34 cellular contexts compared by ENCODE assay signal in genomic region chr7:129773871-129774270, GRCh38.
DNase-seq lines count a peak whose midpoint lies in the region; ATAC-seq, FAIRE-seq and TF ChIP-seq lines count a peak whose summit lies in the region.
"Had no signal": no experiment of that assay in that cellular context is flagged by ENCODE, and none has a peak within 500 bp of the region (broad histone marks: within the 10 kb centered on the region; RNA-seq: fewer than 3 reads in every experiment).

No MANE protein-coding gene starts in this region.

- no peak for TF ChIP-seq RAD21 in IMR-90 (IDR thresholded peaks at IDR 0.05; ENCODE audit: low read length)

- H3K79me1 ChIP-seq in IMR-90 (ENCODE audit: low read depth in 1 of 2, low read length in 2 of 2), result no peaks in the 10 kb centered on the region

- peak overlapping the region in 2 of 11 experiments; percentile 15 to 38; a peak in 1 of 22 replicates for H3K9ac ChIP-seq in BLaER1 treated with 17β-estradiol and CSF1 and Interleukin-3, amounts not matched to agents 10 nM and 100 nM
- H3K9ac ChIP-seq in IMR-90 (ENCODE audit: low read depth, low read length) (no peak overlapping the region), kidney (ENCODE audit: low read length in 2 of 2) (no peak overlapping the region)
- H3K9ac ChIP-seq: KMS-11 had no signal

- dilution Hi-C loops in IMR-90 (cut with HindIII; ENCODE audit: low sequenced_read_pairs, unreplicated experiment), result no loop called here

- H3K23ac ChIP-seq in IMR-90 (ENCODE audit: low read depth, low read length), result no peak overlapping the region

- H4K20me1 ChIP-seq in BLaER1 treated with 17β-estradiol and CSF1 and Interleukin-3, amounts not matched to agents 10 nM and 100 nM, result peaks cover 0 to 91% (median 44%) of the 10 kb centered on the region in 11 experiments; a peak in 17 of 22 replicates
- H4K20me1 ChIP-seq in IMR-90 (ENCODE audit: insufficient read depth, low read length), result peaks cover 6% of the 10 kb centered on the region

- H3K56ac ChIP-seq in IMR-90 (ENCODE audit: extremely low read depth, insufficient read depth, low read length), result no peak overlapping the region

- TF ChIP-seq POLR2A in IMR-90 (IDR thresholded peaks at IDR 0.05; ENCODE audit: low read depth, low read length), result no peak

- no peak overlapping the region for H2AFZ ChIP-seq in IMR-90 (replicated peaks; ENCODE audit: low read length, poor library complexity)

- DNase-seq in IMR-90 (no peak), RWPE2 (ENCODE audit: low spot score) (no peak), kidney (peak; percentile 13), NCI-H1105 (lab: John Stamatoyannopoulos, UW) (no peak)
- DNase-seq in activated CD4-positive, alpha-beta T cell treated with anti-CD3 and anti-CD28 coated beads for 48 hours, result no peak
- DNase-seq: ACHN; activated CD4-positive, alpha-beta T cell treated with anti-CD3 and anti-CD28 coated beads, Interleukin-2, amount 10 ng/mL, durations not matched to agents 24 days and 14 days; activated CD8-positive, alpha-beta memory T cell treated with anti-CD3 and anti-CD28 coated beads for 24 hours; activated T-cell treated with anti-CD3 and anti-CD28 coated beads for 4 hours; COR-L47; DMS79; dorsolateral prefrontal cortex; GDM1; naive thymus-derived CD4-positive, alpha-beta T cell; NCI-H1417 treated with DMSO at 0.1 percent for 48 hours; NCI-H2081 treated with DMSO at 0.1 percent for 48 hours; NCI-H510A; NK-92 treated with Interleukin-12 subunit alpha and Interleukin-12 subunit beta, amount 100 ng/mL, for 24 hours; nucleus accumbens; stimulated activated CD4-positive, alpha-beta T cell treated with anti-CD3 and anti-CD28 coated beads, Interleukin-2, amount 100 ng/mL, for 48 hours; stomach had no signal

- TF ChIP-seq CTCF in IMR-90 (conservative IDR thresholded peaks at IDR 0.05; ENCODE audit: low read depth, low read length) (no peak), RWPE2 (IDR thresholded peaks at IDR 0.05; ENCODE audit: poor library complexity, severe bottlenecking) (no peak), kidney (IDR thresholded peaks at IDR 0.05; ENCODE audit: borderline replicate concordance, extremely low read depth, insufficient read depth) (no peak)

- WGBS in IMR-90 (ENCODE audit: extremely low coverage in 2 of 2, insufficient read length in 1 of 2), 2 experiments, result no CpG with 5 or more reads among the region's 3 CpGs

- H4K8ac ChIP-seq in IMR-90 (ENCODE audit: low read depth in 2 of 2, low read length in 2 of 2), result no peak overlapping the region

- no peak overlapping the region for H2BK120ac ChIP-seq in IMR-90 (ENCODE audit: low read depth, low read length)

- no TSS peak for BruUV-seq in IMR-90 (replicated peaks; lab: Mats Ljungman, UMichigan)

- peak overlapping the region in 10 of 11 experiments; percentile 27 to 99 (median 89); a peak in 19 of 22 replicates for H3K4me2 ChIP-seq in BLaER1 treated with 17β-estradiol and CSF1 and Interleukin-3, amounts not matched to agents 10 nM and 100 nM
- H3K4me2 ChIP-seq in IMR-90 (ENCODE audit: low read depth, low read length), result no peak overlapping the region
- H3K4me2 ChIP-seq: KMS-11 had no signal

- H3K27me3 ChIP-seq in BLaER1 treated with 17β-estradiol and CSF1 and Interleukin-3, amounts not matched to agents 10 nM and 100 nM, result peaks cover 39 to 74% (median 50%) of the 10 kb centered on the region in 11 experiments
- H3K27me3 ChIP-seq in IMR-90 (ENCODE audit: control insufficient read depth, insufficient read depth, low read length), result peaks cover 86% of the 10 kb centered on the region
- no peaks in the 10 kb centered on the region for H3K27me3 ChIP-seq in RWPE2 (ENCODE audit: insufficient read depth, poor library complexity, severe bottlenecking)

- no peak overlapping the region for H3K14ac ChIP-seq in IMR-90 (replicated peaks; ENCODE audit: low read depth, low read length)

- no peak overlapping the region for H3K4me3 ChIP-seq in BLaER1 treated with 17β-estradiol and CSF1 and Interleukin-3, amounts not matched to agents 10 nM and 100 nM
- no peak overlapping the region for H3K4me3 ChIP-seq in IMR-90 (ENCODE audit: insufficient read depth, low read depth, low read length)
- no peak overlapping the region for H3K4me3 ChIP-seq in RWPE2 (ENCODE audit: severe bottlenecking)
- H3K4me3 ChIP-seq in kidney (ENCODE audit: low read length in 2 of 2), result no peak overlapping the region
- H3K4me3 ChIP-seq: breast epithelium, dorsolateral prefrontal cortex, esophagus muscularis mucosa, lung, prostate gland, stomach had no signal

- no peaks in the 10 kb centered on the region for H3K9me1 ChIP-seq in IMR-90 (ENCODE audit: insufficient read depth, low read length)

- H2AK5ac ChIP-seq in IMR-90 (ENCODE audit: low read depth, low read length), result no peak overlapping the region

- no peak overlapping the region for H2AK9ac ChIP-seq in IMR-90 (replicated peaks; ENCODE audit: low read depth, low read length, poor library complexity)

- H4K91ac ChIP-seq in IMR-90 (ENCODE audit: insufficient read depth, low read depth, low read length), result no peak overlapping the region

- no peak for FAIRE-seq in kidney (lab: Jason Lieb, UNC)
- FAIRE-seq: endometrium, urothelium cell line had no signal

- H3K18ac ChIP-seq in IMR-90 (ENCODE audit: low read depth, low read length), result no peak overlapping the region

- H2BK5ac ChIP-seq in IMR-90 (ENCODE audit: low read depth, low read length, poor library complexity, severe bottlenecking), result no peak overlapping the region

- no peak overlapping the region for H3K4ac ChIP-seq in IMR-90 (ENCODE audit: low read depth, low read length)

- 0 out of 2 replicates have a peak, but pooled peaks have one; percentile 27 for ATAC-seq in IMR-90 (ENCODE audit: low read depth)
- peak; percentile 15; the same call in 1 of the 3 replicates for ATAC-seq in RWPE2 (ENCODE audit: low read depth)
- no peak for ATAC-seq in GM21367 (IDR thresholded peaks at IDR 0.05; ENCODE audit: unreplicated experiment)
- ATAC-seq: naive thymus-derived CD4-positive, alpha-beta T cell; Right ventricle myocardium inferior; sciatic nerve had no signal

- peaks cover 36 to 88% (median 81%) of the 10 kb centered on the region in 10 experiments for H3K4me1 ChIP-seq in BLaER1 treated with 17β-estradiol and CSF1 and Interleukin-3, amounts not matched to agents 10 nM and 100 nM
- H3K4me1 ChIP-seq in IMR-90 (ENCODE audit: control insufficient read depth, insufficient read depth, low read length), result no peaks in the 10 kb centered on the region
- no peaks in the 10 kb centered on the region for H3K4me1 ChIP-seq in RWPE2 (ENCODE audit: insufficient read depth, poor library complexity, severe bottlenecking)
- H3K4me1 ChIP-seq in kidney (ENCODE audit: control insufficient read depth in 1 of 2, insufficient read depth in 1 of 2, low read depth in 1 of 2, low read length in 2 of 2), result peaks cover 0 to 2% of the 10 kb centered on the region in 2 donors
- H3K4me1 ChIP-seq: BE2C, breast epithelium had no signal

- H2BK20ac ChIP-seq in IMR-90 (ENCODE audit: low read depth, low read length), result no peak overlapping the region

- in situ Hi-C loops in IMR-90 (cut with MboI; ENCODE audit: low sequenced_read_pairs), result no loop called here

- H2BK15ac ChIP-seq in IMR-90 (ENCODE audit: low read depth, low read length), result no peak overlapping the region

- POLR2A ChIA-PET in IMR-90 (lab: Charles Lee; ENCODE audit: unreplicated experiment), result no interaction called here

- H3K27ac ChIP-seq in BLaER1 treated with 17β-estradiol and CSF1 and Interleukin-3, amounts not matched to agents 10 nM and 100 nM, result peak overlapping the region in 5 of 11 experiments; percentile 14 to 61 (median 39); a peak in 5 of 22 replicates
- H3K27ac ChIP-seq in IMR-90 (ENCODE audit: insufficient read depth, low read length) (no peak overlapping the region), RWPE2 (ENCODE audit: poor library complexity, severe bottlenecking) (no peak overlapping the region), kidney (ENCODE audit: low read depth in 2 of 2, low read length in 2 of 2) (no peak overlapping the region)
- H3K27ac ChIP-seq: breast epithelium, dorsolateral prefrontal cortex, esophagus muscularis mucosa, KMS-11, prostate gland, stomach, VCaP had no signal

- intact Hi-C loops in IMR-90 (cut with micrococcal nuclease), result no loop called here
- intact Hi-C loops in kidney (cut with DNase I), result no loop called here

- CTCF ChIA-PET in IMR-90 (lab: Yijun Ruan, JAX), result no interaction called here

- H3K9me3 ChIP-seq in BLaER1 treated with 17β-estradiol and CSF1 and Interleukin-3, amounts not matched to agents 10 nM and 100 nM (replicated peaks in 1 of 11), result peaks cover 0 to 11% (median 4%) of the 10 kb centered on the region in 11 experiments; a peak in 10 of 22 replicates
- H3K9me3 ChIP-seq in IMR-90 (ENCODE audit: control insufficient read depth, insufficient read depth, low read length), result peaks cover 7% of the 10 kb centered on the region; the same call in 1 of the 2 replicates
- no peaks in the 10 kb centered on the region for H3K9me3 ChIP-seq in RWPE2 (ENCODE audit: severe bottlenecking)
- no peaks in the 10 kb centered on the region for H3K9me3 ChIP-seq in kidney (ENCODE audit: control insufficient read depth in 1 of 2, low read length in 2 of 2)
- H3K9me3 ChIP-seq: BE2C, breast epithelium, esophagus muscularis mucosa, prostate gland, stomach had no signal

- H4K5ac ChIP-seq in IMR-90 (ENCODE audit: low read depth, low read length), result no peak overlapping the region

- no peaks in the 10 kb centered on the region for H3K36me3 ChIP-seq in BLaER1 treated with 17β-estradiol and CSF1 and Interleukin-3, amounts not matched to agents 10 nM and 100 nM
- no peaks in the 10 kb centered on the region for H3K36me3 ChIP-seq in IMR-90 (ENCODE audit: control insufficient read depth, insufficient read depth, low read length)
- no peaks in the 10 kb centered on the region for H3K36me3 ChIP-seq in RWPE2 (ENCODE audit: low read depth)
- H3K36me3 ChIP-seq in kidney (ENCODE audit: control insufficient read depth in 1 of 2, insufficient read depth in 2 of 2, low read length in 2 of 2), result no peaks in the 10 kb centered on the region
- H3K36me3 ChIP-seq: BE2C, breast epithelium, esophagus muscularis mucosa, prostate gland, stomach had no signal

TF ChIP-seq in IMR-90, 13 proteins besides CTCF, POLR2A, EP300 and RAD21:
- TF ChIP-seq BHLHE40 (IDR thresholded peaks at IDR 0.05; ENCODE audit: low read depth, low read length), result no peak
- no peak for TF ChIP-seq CHD1 (IDR thresholded peaks at IDR 0.05; ENCODE audit: low read depth, low read length)
- no peak for TF ChIP-seq NFE2L2 (IDR thresholded peaks at IDR 0.05; ENCODE audit: low read depth, low read length)
- no peak for TF ChIP-seq ELK1 (IDR thresholded peaks at IDR 0.05; ENCODE audit: borderline replicate concordance, low read depth, low read length)
- TF ChIP-seq MAFK (IDR thresholded peaks at IDR 0.05; ENCODE audit: low read depth, low read length), result no peak
